ENCODE assay signal across 8 cellular contexts in the genomic region with DNA sequence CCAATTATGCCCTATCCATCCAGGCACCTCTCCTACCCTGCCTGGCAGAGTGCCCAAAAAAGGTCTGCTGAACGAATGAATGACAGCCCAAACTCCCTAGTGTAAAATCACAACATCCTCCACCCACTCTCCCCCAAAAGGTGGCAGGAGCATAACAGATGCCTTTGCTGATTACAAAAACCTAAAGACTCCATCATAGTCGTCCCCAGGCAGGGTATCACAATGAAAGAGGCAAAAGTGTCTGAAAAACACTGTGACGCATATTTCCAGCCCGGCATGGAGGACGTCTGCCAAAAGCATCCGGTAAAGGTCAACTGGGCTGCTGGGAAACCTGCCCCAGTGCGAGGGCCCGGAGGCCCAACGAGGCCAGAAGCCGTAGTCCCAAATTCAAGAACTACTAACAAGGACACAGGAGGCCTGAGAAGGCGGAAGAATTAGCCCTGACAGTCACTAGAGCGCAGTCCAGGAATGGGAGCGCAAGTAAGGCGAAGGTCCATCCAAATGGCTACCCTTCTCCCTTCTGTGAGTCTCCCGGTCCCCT. TPM values are rescaled to one million over a fixed set of nuclear protein-coding genes. Genes with fewer than 3 reads are reported as not detected.
DNase-seq lines count a peak whose midpoint lies in the region; ATAC-seq and TF ChIP-seq lines count a peak whose summit lies in the region.

No MANE protein-coding gene starts in this region.

- no peak for TF ChIP-seq POLR2A in testis (IDR thresholded peaks at IDR 0.05)

- H3K27ac ChIP-seq in mucosa of rectum (ENCODE audit: low read depth in 2 of 2, low read length in 2 of 2) = peak overlapping the region; percentile 89 to 90
- peak overlapping the region; percentile 46 to 78 for H3K27ac ChIP-seq in testis

- intact Hi-C loops in testis (cut with DNase I; ENCODE audit: low total_unique reads) = no loop called here

- peak overlapping the region; percentile 94 to 99 for H3K9ac ChIP-seq in mucosa of rectum (ENCODE audit: low read depth in 1 of 2, low read length in 2 of 2)

- H3K4me1 ChIP-seq in mucosa of rectum (ENCODE audit: control insufficient read depth in 2 of 2, insufficient read depth in 2 of 2, low read length in 2 of 2) = peaks cover 24 to 25% of the 10 kb centered on the region in 2 donors
- peaks cover 17% of the 10 kb centered on the region for H3K4me1 ChIP-seq in testis

- H3K9me3 ChIP-seq in mucosa of rectum (ENCODE audit: control insufficient read depth in 2 of 2, low read length in 2 of 2) = no peaks in the 10 kb centered on the region
- no peaks in the 10 kb centered on the region for H3K9me3 ChIP-seq in testis

- DNase-seq in GM10266 (ENCODE audit: extremely low spot score) = peak; percentile 26
- peak; percentile 59 for DNase-seq in activated CD4-positive, CD25-positive, alpha-beta regulatory T cell treated with anti-CD3 and anti-CD28 coated beads, Interleukin-2, amount 50 U/mL, for 72 hours
- DNase-seq in effector CD4-positive, alpha-beta T cell = peak; percentile 26
- no peak for DNase-seq in testis

- no peak for TF ChIP-seq CTCF in GM10266 (IDR thresholded peaks at IDR 0.05; ENCODE audit: control insufficient read depth, insufficient read depth, low read depth, missing control alignments)
- TF ChIP-seq CTCF in testis (IDR thresholded peaks at IDR 0.05) = no peak

- H3K36me3 ChIP-seq in mucosa of rectum (ENCODE audit: control insufficient read depth in 2 of 2, insufficient read depth in 2 of 2, low read length in 2 of 2) = peaks cover 16 to 17% of the 10 kb centered on the region in 2 donors
- no peaks in the 10 kb centered on the region for H3K36me3 ChIP-seq in testis (ENCODE audit: low read depth, missing control alignments)

- H3K27me3 ChIP-seq in mucosa of rectum (ENCODE audit: control insufficient read depth in 2 of 2, insufficient read depth in 2 of 2, low read length in 2 of 2) (no peaks in the 10 kb centered on the region), testis (no peaks in the 10 kb centered on the region)

- H3K4me3 ChIP-seq in mucosa of rectum (ENCODE audit: low read length in 2 of 2) = peak overlapping the region; percentile 98 to 100
- H3K4me3 ChIP-seq in testis = peak overlapping the region; percentile 81 to 90

- WGBS in testis, 2 donors = 0 to 1% methylated on average over 15 of the region's 15 CpGs

- ATAC-seq in HG03432 (IDR thresholded peaks at IDR 0.05; ENCODE audit: unreplicated experiment) = peak; percentile 9
- no peak for ATAC-seq in GM18868 (IDR thresholded peaks at IDR 0.05; ENCODE audit: unreplicated experiment)
- no peak for ATAC-seq in GM18867 (IDR thresholded peaks at IDR 0.05; ENCODE audit: unreplicated experiment)

RNA-seq across cellular contexts. Expression of a gene that starts 0.6 kb away (rescaled TPM):
- total RNA-seq in testis = 10 to 100 TPM; 25.8 to 27.1 TPM
- polyA plus RNA-seq in testis (ENCODE audit: insufficient read depth, low read depth, low replicate concordance) = 52.3 TPM
